ENCODE assay signal across 19 cellular contexts in the genomic region with DNA sequence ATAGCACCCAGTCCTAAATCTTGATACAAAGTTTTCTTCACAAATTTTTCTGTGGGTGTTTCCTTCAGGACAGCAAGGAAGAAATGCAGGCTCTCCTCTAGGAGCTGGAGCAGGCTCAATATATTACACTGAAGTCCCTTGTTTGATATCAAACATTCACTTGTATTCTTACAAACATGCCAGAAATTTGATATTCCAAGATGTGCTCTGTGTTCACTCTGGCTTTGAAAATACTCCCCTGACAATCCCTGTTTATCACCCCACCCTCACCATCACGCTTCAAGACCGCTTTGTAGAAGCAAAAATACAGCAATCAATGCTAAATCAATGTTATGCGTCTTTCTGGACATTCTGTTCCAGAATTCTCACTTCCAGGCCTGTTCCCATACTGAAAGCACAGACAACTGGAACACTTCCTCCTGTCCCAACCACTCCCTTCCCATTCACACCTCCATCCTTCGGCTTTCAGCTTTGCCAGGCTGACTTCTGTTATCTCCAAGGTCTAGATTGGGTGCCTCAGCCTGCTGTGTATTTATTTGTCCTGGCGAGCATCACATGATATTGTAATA.
DNase-seq lines count a peak whose midpoint lies in the region; ATAC-seq and TF ChIP-seq lines count a peak whose summit lies in the region.
"Had no signal": no experiment of that assay in that cellular context is flagged by ENCODE, and none has a peak within 500 bp of the region (broad histone marks: within the 10 kb centered on the region; RNA-seq: fewer than 3 reads in every experiment).

No MANE protein-coding gene starts in this region.

- no peaks in the 10 kb centered on the region for H3K36me3 ChIP-seq in uterus

- H3K27me3 Mint-ChIP-seq in brain (no peaks in the 10 kb centered on the region), nephron (ENCODE audit: low read depth) (no peaks in the 10 kb centered on the region)
- H3K27me3 Mint-ChIP-seq in activated CD4-positive, alpha-beta T cell treated with anti-CD3 and anti-CD28 coated beads, Interleukin-2, amount 10 ng/mL, durations not matched to agents 24 days and 14 days: no peaks in the 10 kb centered on the region

- intact Hi-C loops in Right ventricle myocardium inferior (cut with DNase I): no loop called here
- intact Hi-C loops in left cardiac atrium (cut with DNase I): no loop called here
- intact Hi-C loops in uterus (cut with DNase I; ENCODE audit: low total_unique reads): no loop called here
- intact Hi-C loops in activated CD4-positive, alpha-beta T cell treated with anti-CD3 and anti-CD28 coated beads, Interleukin-2, amount 10 ng/mL, durations not matched to agents 24 days and 14 days (cut with micrococcal nuclease): no loop called here

- H3K27ac ChIP-seq in uterus: peak overlapping the region; percentile 31 to 63
- H3K27ac ChIP-seq: PC-9 had no signal

- H3K4me1 Mint-ChIP-seq in brain (peaks cover 51% of the 10 kb centered on the region), nephron (peaks cover 39% of the 10 kb centered on the region)
- H3K4me1 Mint-ChIP-seq in activated CD4-positive, alpha-beta T cell treated with anti-CD3 and anti-CD28 coated beads, Interleukin-2, amount 10 ng/mL, durations not matched to agents 24 days and 14 days: no peaks in the 10 kb centered on the region

- peak; percentile 72 for ATAC-seq in Right ventricle myocardium inferior
- no peak for ATAC-seq in left cardiac atrium
- ATAC-seq: HCT116 had no signal

- H3K36me3 Mint-ChIP-seq in brain: peaks cover 38% of the 10 kb centered on the region
- H3K36me3 Mint-ChIP-seq in nephron (ENCODE audit: low read depth): peaks cover 23% of the 10 kb centered on the region
- no peaks in the 10 kb centered on the region for H3K36me3 Mint-ChIP-seq in activated CD4-positive, alpha-beta T cell treated with anti-CD3 and anti-CD28 coated beads, Interleukin-2, amount 10 ng/mL, durations not matched to agents 24 days and 14 days (ENCODE audit: low read depth)

- H3K27ac Mint-ChIP-seq in brain (peak overlapping the region; percentile 36 to 70 (median 44)), nephron (peak overlapping the region; percentile 57 to 60 (median 57))
- no peak overlapping the region for H3K27ac Mint-ChIP-seq in activated CD4-positive, alpha-beta T cell treated with anti-CD3 and anti-CD28 coated beads, Interleukin-2, amount 10 ng/mL, durations not matched to agents 24 days and 14 days

- no peaks in the 10 kb centered on the region for H3K9me3 ChIP-seq in uterus

- DNase-seq in Right ventricle myocardium inferior (ENCODE audit: missing footprints) (no peak), left cardiac atrium (no peak), uterus (no peak)
- no peak for DNase-seq in activated CD4-positive, alpha-beta T cell treated with anti-CD3 and anti-CD28 coated beads, Interleukin-2, amount 10 ng/mL, durations not matched to agents 24 days and 14 days
- DNase-seq in activated CD4-positive, CD25-positive, alpha-beta regulatory T cell treated with anti-CD3 and anti-CD28 coated beads, Interleukin-2, amount 50 U/mL, for 72 hours: no peak
- DNase-seq: Calu3, DMS79 treated with DMSO at 0.1 percent for 48 hours, KBM-7, NCI-H1105 treated with DMSO at 0.1 percent for 48 hours, NCI-H146, NCI-H1930, NCI-H2107, NCI-H524 treated with DMSO at 0.1 percent for 48 hours, PC-9, RPMI8226, SIG-M5 had no signal

- no peaks in the 10 kb centered on the region for H3K27me3 ChIP-seq in uterus

- H3K4me3 ChIP-seq in uterus: no peak overlapping the region
- H3K4me3 ChIP-seq: PC-9 had no signal

- peaks cover 8 to 16% (median 13%) of the 10 kb centered on the region in 5 experiments for H3K9me3 Mint-ChIP-seq in brain
- peaks cover 11% of the 10 kb centered on the region for H3K9me3 Mint-ChIP-seq in nephron
- peaks cover 7% of the 10 kb centered on the region for H3K9me3 Mint-ChIP-seq in activated CD4-positive, alpha-beta T cell treated with anti-CD3 and anti-CD28 coated beads, Interleukin-2, amount 10 ng/mL, durations not matched to agents 24 days and 14 days

- TF ChIP-seq POLR2A in uterus (IDR thresholded peaks at IDR 0.05): no peak

- H3K4me3 Mint-ChIP-seq in brain (no peak overlapping the region), nephron (no peak overlapping the region)
- no peak overlapping the region for H3K4me3 Mint-ChIP-seq in activated CD4-positive, alpha-beta T cell treated with anti-CD3 and anti-CD28 coated beads, Interleukin-2, amount 10 ng/mL, durations not matched to agents 24 days and 14 days

- TF ChIP-seq CTCF in brain (conservative IDR thresholded peaks at IDR 0.05) (no peak), nephron (IDR thresholded peaks at IDR 0.05; ENCODE audit: unreplicated experiment in 3 of 3) (no peak), uterus (IDR thresholded peaks at IDR 0.05) (no peak)

- no peaks in the 10 kb centered on the region for H3K4me1 ChIP-seq in uterus
